Comparison of ENCODE assay signal across 16 cellular contexts in genomic region chr17:72984145-72984924, GRCh38.
A peak's percentile ranks its signal among the peaks of the same experiment; 100 is the strongest.
DNase-seq lines count a peak whose midpoint lies in the region; FAIRE-seq and TF ChIP-seq lines count a peak whose summit lies in the region.
"Had no signal": no experiment of that assay in that cellular context is flagged by ENCODE, and none has a peak within 500 bp of the region (broad histone marks: within the 10 kb centered on the region; RNA-seq: fewer than 3 reads in every experiment).

No MANE protein-coding gene starts in this region.

- no peak overlapping the region for H3K4me3 ChIP-seq in AG09309 (ENCODE audit: control insufficient read depth, low read depth, low read length)
- no peak overlapping the region for H3K4me3 ChIP-seq in keratinocyte (ENCODE audit: control insufficient read depth in 2 of 3, extremely low read depth in 1 of 3, insufficient read depth in 2 of 3, low read depth in 1 of 3, low read length in 3 of 3)
- H3K4me3 ChIP-seq: body of pancreas, upper lobe of right lung had no signal

- no peaks in the 10 kb centered on the region for H3K36me3 ChIP-seq in keratinocyte (ENCODE audit: control insufficient read depth in 2 of 2, extremely low read depth in 1 of 2, insufficient read depth in 2 of 2, low read length in 2 of 2)
- H3K36me3 ChIP-seq: upper lobe of right lung had no signal

- in situ Hi-C loops in G401 (cut with HindIII; ENCODE audit: low sequenced_read_pairs) = loop anchor here (25.0 kb wide), 1 partner anchor 178 kb away; the partner anchor contains the start of gene SSTR2

- H3K9ac ChIP-seq in keratinocyte (ENCODE audit: control insufficient read depth, extremely low read depth, insufficient read depth, low read length) = no peak overlapping the region

- peaks cover 10% of the 10 kb centered on the region for H3K4me1 ChIP-seq in keratinocyte (ENCODE audit: control insufficient read depth, extremely low read depth, insufficient read depth, low read length)

- H3K79me2 ChIP-seq in keratinocyte (ENCODE audit: control insufficient read depth, insufficient read depth, low read length) = no peaks in the 10 kb centered on the region

- H3K27ac ChIP-seq in keratinocyte (ENCODE audit: control insufficient read depth, insufficient read depth, low read length) = no peak overlapping the region
- H3K27ac ChIP-seq: body of pancreas, upper lobe of right lung had no signal

- dilution Hi-C loops in keratinocyte (cut with MboI; ENCODE audit: extremely low pct_ligation_motif_present, low sequenced_read_pairs) = no loop called here

- H3K27me3 ChIP-seq in keratinocyte (ENCODE audit: control insufficient read depth, extremely low read depth, insufficient read depth, low read length) = no peaks in the 10 kb centered on the region
- H3K27me3 ChIP-seq: body of pancreas, upper lobe of right lung had no signal

- H4K20me1 ChIP-seq in keratinocyte (ENCODE audit: control insufficient read depth, extremely low read depth, insufficient read depth, low read length) = no peaks in the 10 kb centered on the region

- no peak overlapping the region for H3K4me2 ChIP-seq in keratinocyte (ENCODE audit: control insufficient read depth, extremely low read depth, insufficient read depth, low read depth, low read length)

- no peak for TF ChIP-seq CTCF in AG09309 (IDR thresholded peaks at IDR 0.05; ENCODE audit: control insufficient read depth, insufficient read depth, low read depth, low read length, missing control alignments)
- no peak for TF ChIP-seq CTCF in keratinocyte (optimal IDR thresholded peaks at IDR 0.05 in 1 of 3, IDR thresholded peaks at IDR 0.05 in 1 of 3, conservative IDR thresholded peaks at IDR 0.05 in 1 of 3; ENCODE audit: extremely low read depth in 1 of 3, insufficient read depth in 2 of 3, low read length in 3 of 3)

- FAIRE-seq in keratinocyte (lab: Jason Lieb, UNC) = peak; percentile 34

- DNase-seq in AG09309 (ENCODE audit: low read depth) (peak; percentile 57), HS-5 (ENCODE audit: low read depth) (peak; percentile 81), astrocyte of the hippocampus (ENCODE audit: low read depth, low spot score) (peak; percentile 86), keratinocyte (ENCODE audit: low read depth, low spot score) (no peak), NCI-H2107 (lab: John Stamatoyannopoulos, UW) (no peak), NCI-H187 treated with DMSO at 0.1 percent for 48 hours (lab: John Stamatoyannopoulos, UW) (no peak), G401 (ENCODE audit: low spot score) (no peak)
- no peak for DNase-seq in stimulated activated CD4-positive, alpha-beta T cell treated with anti-CD3 and anti-CD28 coated beads, Interleukin-4, amount 100 ng/mL, for 4 hours
- DNase-seq: activated CD4-positive, alpha-beta T cell treated with anti-CD3 and anti-CD28 coated beads for 1 hour; activated T-cell treated with anti-CD3 and anti-CD28 coated beads, Interleukin-2, amount 50 U/mL, for 48 hours; body of pancreas; C1 segment of cervical spinal cord; immature natural killer cell; naive B cell; NCI-H1694 treated with DMSO at 0.1 percent for 48 hours had no signal

- H3K9me1 ChIP-seq in keratinocyte (ENCODE audit: control insufficient read depth, extremely low read depth, insufficient read depth, low read length) = no peaks in the 10 kb centered on the region

- H2AFZ ChIP-seq in keratinocyte (ENCODE audit: control insufficient read depth, low read length) = no peak overlapping the region

- no peaks in the 10 kb centered on the region for H3K9me3 ChIP-seq in keratinocyte (ENCODE audit: control insufficient read depth, low read depth, low read length)
- H3K9me3 ChIP-seq: body of pancreas, upper lobe of right lung had no signal

Comparison
In these comparisons a context has a peak if more than half of its experiments do, and no peak if none do; other contexts are left out.
1. DNase-seq: peak in AG09309 (single experiment), HS-5 (single experiment) and astrocyte of the hippocampus (single experiment); none in keratinocyte (single experiment), NCI-H2107 (single experiment), NCI-H187 treated with DMSO at 0.1 percent for 48 hours (single experiment), G401 (single experiment) and stimulated activated CD4-positive, alpha-beta T cell treated with anti-CD3 and anti-CD28 coated beads, Interleukin-4, amount 100 ng/mL, for 4 hours (0 of 2).